ENCODE assay signal across 19 cellular contexts in the genomic region with DNA sequence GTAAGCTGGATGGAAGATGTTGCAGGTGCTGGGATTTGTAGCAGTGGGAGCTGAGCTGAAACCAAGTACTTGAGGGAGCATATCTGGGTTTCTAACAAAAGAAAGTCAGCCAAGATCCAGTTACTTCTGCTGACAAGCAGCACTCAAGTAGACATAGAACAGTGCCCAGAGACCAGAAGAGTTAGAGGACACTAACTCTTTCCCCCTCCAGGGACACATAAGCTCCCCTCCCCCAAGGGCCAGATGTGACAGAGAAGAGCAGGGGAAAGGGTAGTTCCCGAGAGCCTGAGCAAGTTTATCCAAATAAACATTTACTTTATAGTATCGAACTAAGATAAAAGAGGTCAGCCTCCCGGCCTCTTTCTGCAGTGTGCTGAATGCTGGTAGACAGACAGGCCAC. TPM values are rescaled to one million over a fixed set of nuclear protein-coding genes. Genes with fewer than 3 reads are reported as not detected.
DNase-seq lines count a peak whose midpoint lies in the region; ATAC-seq and TF ChIP-seq lines count a peak whose summit lies in the region.
"Had no signal": no experiment of that assay in that cellular context is flagged by ENCODE, and none has a peak within 500 bp of the region (broad histone marks: within the 10 kb centered on the region; RNA-seq: fewer than 3 reads in every experiment).

No MANE protein-coding gene starts in this region.

- no peak overlapping the region for H3K23ac ChIP-seq in mesendoderm (ENCODE audit: low read length)
- no peak overlapping the region for H3K23ac ChIP-seq in neuronal stem cell (ENCODE audit: low read depth, low read length, poor library complexity)

- H2BK5ac ChIP-seq in mesendoderm (ENCODE audit: low read length), result no peak overlapping the region
- no peak overlapping the region for H2BK5ac ChIP-seq in neuronal stem cell (ENCODE audit: low read length)

- no peak overlapping the region for H3K4me2 ChIP-seq in mesendoderm (ENCODE audit: low read length)
- no peak overlapping the region for H3K4me2 ChIP-seq in neuronal stem cell (ENCODE audit: insufficient read depth, low read length, poor library complexity, severe bottlenecking)

- no peak for TF ChIP-seq POLR2A in gastroesophageal sphincter (IDR thresholded peaks at IDR 0.05)

- H2BK12ac ChIP-seq in neuronal stem cell (ENCODE audit: low read length), result no peak overlapping the region

- no peak overlapping the region for H4K5ac ChIP-seq in mesendoderm (ENCODE audit: low read length)

- H3K36me3 ChIP-seq in gastroesophageal sphincter, result no peaks in the 10 kb centered on the region
- no peaks in the 10 kb centered on the region for H3K36me3 ChIP-seq in mesendoderm (ENCODE audit: control insufficient read depth, insufficient read depth, low read length)
- no peaks in the 10 kb centered on the region for H3K36me3 ChIP-seq in neuronal stem cell (replicated peaks in 1 of 2; ENCODE audit: control insufficient read depth in 2 of 2, insufficient read depth in 2 of 2, low read length in 2 of 2)
- no peaks in the 10 kb centered on the region for H3K36me3 ChIP-seq in aorta (ENCODE audit: control insufficient read depth in 1 of 2, insufficient read depth in 2 of 2, low read length in 1 of 2)
- H3K36me3 ChIP-seq: Peyer's patch had no signal

- H3K18ac ChIP-seq in mesendoderm (ENCODE audit: low read length), result no peak overlapping the region
- H3K18ac ChIP-seq in neuronal stem cell (ENCODE audit: low read length), result no peak overlapping the region

- no peak overlapping the region for H2BK120ac ChIP-seq in mesendoderm (ENCODE audit: low read depth, low read length)
- no peak overlapping the region for H2BK120ac ChIP-seq in neuronal stem cell (ENCODE audit: low read depth, low read length)

- H3K9me3 ChIP-seq in right cardiac atrium (ENCODE audit: control insufficient read depth, low read length) (no peaks in the 10 kb centered on the region), gastroesophageal sphincter (no peaks in the 10 kb centered on the region), neuronal stem cell (replicated peaks in 1 of 2; ENCODE audit: control insufficient read depth in 2 of 2, insufficient read depth in 1 of 2, low read depth in 1 of 2, low read length in 2 of 2) (no peaks in the 10 kb centered on the region), aorta (ENCODE audit: control insufficient read depth, low read length) (no peaks in the 10 kb centered on the region)
- H3K9me3 ChIP-seq: Caco-2, Peyer's patch had no signal

- no peak overlapping the region for H3K27ac ChIP-seq in right cardiac atrium (ENCODE audit: low read length)
- no peak overlapping the region for H3K27ac ChIP-seq in gastroesophageal sphincter
- H3K27ac ChIP-seq in mesendoderm (ENCODE audit: low read depth, low read length), result no peak overlapping the region
- no peak overlapping the region for H3K27ac ChIP-seq in neuronal stem cell (replicated peaks; ENCODE audit: low read length)
- no peak overlapping the region for H3K27ac ChIP-seq in aorta (ENCODE audit: low read depth in 1 of 2, low read length in 2 of 2)
- H3K27ac ChIP-seq: Peyer's patch, SK-N-MC had no signal

- TF ChIP-seq CTCF in gastroesophageal sphincter (IDR thresholded peaks at IDR 0.05), result no peak

- intact Hi-C loops in Right ventricle myocardium superior (cut with DNase I) (no loop called here), right cardiac atrium (cut with DNase I) (no loop called here), aorta (cut with DNase I) (no loop called here)

- H4K8ac ChIP-seq in mesendoderm (ENCODE audit: low read depth, low read length), result no peak overlapping the region
- no peak overlapping the region for H4K8ac ChIP-seq in neuronal stem cell (ENCODE audit: low read depth, low read length)

- H2AFZ ChIP-seq in neuronal stem cell (ENCODE audit: low read length), result no peak overlapping the region

- no peak overlapping the region for H4K91ac ChIP-seq in neuronal stem cell (ENCODE audit: low read depth, low read length, poor library complexity)

- DNase-seq in Right ventricle myocardium superior (no peak), right cardiac atrium (no peak), M059J (ENCODE audit: low read depth) (peak; percentile 3), mesendoderm (peak; percentile 3), neuronal stem cell (ENCODE audit: low spot score) (no peak), NCI-H146 (lab: John Stamatoyannopoulos, UW) (no peak), aorta (no peak)
- DNase-seq: Caco-2; CD4-positive, alpha-beta T cell; GDM1; KG1; NCI-H1417 treated with DMSO at 0.1 percent for 48 hours; NCI-H1930; NCI-H2171; NCI-H446; NCI-H526 treated with DMSO at 0.1 percent for 48 hours; Peyer's patch had no signal

- ATAC-seq in Right ventricle myocardium superior (ENCODE audit: poor library complexity) (peak; percentile 62), right cardiac atrium (no peak), gastroesophageal sphincter (peak; percentile 10), aorta (ENCODE audit: low FRiP score) (no peak)

- no peaks in the 10 kb centered on the region for H3K27me3 ChIP-seq in right cardiac atrium (ENCODE audit: control insufficient read depth, insufficient read depth)
- H3K27me3 ChIP-seq in gastroesophageal sphincter, result peaks cover 4% of the 10 kb centered on the region
- H3K27me3 ChIP-seq in mesendoderm (ENCODE audit: insufficient read depth, low read length, poor library complexity), result no peaks in the 10 kb centered on the region
- no peaks in the 10 kb centered on the region for H3K27me3 ChIP-seq in neuronal stem cell (ENCODE audit: control insufficient read depth in 3 of 3, insufficient read depth in 3 of 3, low read depth in 1 of 3, low read length in 3 of 3)
- no peaks in the 10 kb centered on the region for H3K27me3 ChIP-seq in aorta (ENCODE audit: control insufficient read depth in 1 of 2, insufficient read depth in 2 of 2, low read length in 1 of 2)
- H3K27me3 ChIP-seq: Peyer's patch had no signal

- H2BK15ac ChIP-seq in mesendoderm (replicated peaks; ENCODE audit: low read depth) (no peak overlapping the region), neuronal stem cell (ENCODE audit: low read length) (no peak overlapping the region)

- no peaks in the 10 kb centered on the region for H3K79me2 ChIP-seq in mesendoderm (ENCODE audit: control insufficient read depth, insufficient read depth, low read length)

- WGBS in right cardiac atrium, result 16% methylated on average over 3 of the region's 3 CpGs
- WGBS in gastroesophageal sphincter (ENCODE audit: low coverage in 1 of 2), 2 donors, result 26 to 60% methylated on average over 3 of the region's 3 CpGs
- no CpG with 5 or more reads among the region's 3 CpGs for WGBS in mesendoderm (ENCODE audit: extremely low coverage, insufficient coverage, low lambda C conversion rate)
- no CpG with 5 or more reads among the region's 3 CpGs for whole genome bisulfite sequencing in neuronal stem cell (ENCODE audit: extremely low coverage in 2 of 2, insufficient read length in 2 of 2, insufficient replicate concordance in 1 of 2), 2 donors
- WGBS in aorta, 2 donors, result 28 to 35% methylated on average over 3 of the region's 3 CpGs

- H3K4me1 ChIP-seq in right cardiac atrium (ENCODE audit: control insufficient read depth, insufficient read depth, low read length) (no peaks in the 10 kb centered on the region), gastroesophageal sphincter (no peaks in the 10 kb centered on the region), mesendoderm (ENCODE audit: control insufficient read depth, low read depth, low read length) (peaks cover 3% of the 10 kb centered on the region), neuronal stem cell (ENCODE audit: control insufficient read depth in 2 of 2, insufficient read depth in 1 of 2, low read depth in 1 of 2, low read length in 2 of 2) (no peaks in the 10 kb centered on the region), aorta (ENCODE audit: control insufficient read depth in 1 of 2, insufficient read depth in 2 of 2, low read length in 2 of 2) (no peaks in the 10 kb centered on the region)
- H3K4me1 ChIP-seq: Peyer's patch had no signal

- H3K4me3 ChIP-seq in right cardiac atrium (ENCODE audit: low read length), result no peak overlapping the region
- no peak overlapping the region for H3K4me3 ChIP-seq in gastroesophageal sphincter
- H3K4me3 ChIP-seq in mesendoderm (ENCODE audit: low read length), result no peak overlapping the region
- no peak overlapping the region for H3K4me3 ChIP-seq in neuronal stem cell (ENCODE audit: low read length in 2 of 2)
- no peak overlapping the region for H3K4me3 ChIP-seq in aorta (ENCODE audit: low read length in 2 of 2)
- H3K4me3 ChIP-seq: Peyer's patch, SK-N-MC had no signal

- no peaks in the 10 kb centered on the region for H3K79me1 ChIP-seq in mesendoderm (ENCODE audit: low read length)
- no peaks in the 10 kb centered on the region for H3K79me1 ChIP-seq in neuronal stem cell (ENCODE audit: low read depth, low read length)

- no peak overlapping the region for H3K9ac ChIP-seq in mesendoderm (ENCODE audit: low read length)
- H3K9ac ChIP-seq in neuronal stem cell (ENCODE audit: low read depth, low read length, poor library complexity), result no peak overlapping the region

- H2AK5ac ChIP-seq in mesendoderm (ENCODE audit: low read length) (no peak overlapping the region), neuronal stem cell (ENCODE audit: low read depth, low read length) (no peak overlapping the region)

- no peak for TF ChIP-seq EP300 in gastroesophageal sphincter (IDR thresholded peaks at IDR 0.05)

- H3K4ac ChIP-seq in mesendoderm (ENCODE audit: low read depth, low read length) (no peak overlapping the region), neuronal stem cell (ENCODE audit: low read length) (no peak overlapping the region)

- no peak overlapping the region for H3K56ac ChIP-seq in mesendoderm (ENCODE audit: low read length)

- H3K14ac ChIP-seq in neuronal stem cell (ENCODE audit: low read length), result no peak overlapping the region

RNA-seq across cellular contexts. Expression of gene TRPC3, which starts 12.2 kb away (rescaled TPM):
- total RNA-seq in Right ventricle myocardium superior, result 0.13 TPM
- under 1 TPM; 0.15 to 0.34 (median 0.24) TPM for total RNA-seq in right cardiac atrium
- 0.09 TPM for polyA plus RNA-seq in right cardiac atrium
- 1.6 and 2.9 TPM in 2 replicates for total RNA-seq in M059J (2014; rRNA removed; shearing (Covaris generic))
- total RNA-seq in gastroesophageal sphincter, result 1 to 10 TPM in 2 of 4 donors, under 1 TPM in 2; 0.50 to 8.9 (median 3.3) TPM
- 0.03 TPM for polyA plus RNA-seq in mesendoderm (2013, experiment 1 of 2)
- 0.01 TPM for polyA plus RNA-seq in mesendoderm (2013, experiment 2 of 2)
- polyA plus RNA-seq in neuronal stem cell (2013, experiment 1 of 2), result 0.07 TPM
- 0.01 TPM for polyA plus RNA-seq in neuronal stem cell (2013, experiment 2 of 2)
- 1 to 10 TPM in 1 of 2 donors, under 1 TPM in 1; 0.26 to 1.3 TPM for total RNA-seq in aorta
- polyA plus RNA-seq in aorta, result not detected
- total RNA-seq: CD4-positive, alpha-beta T cell had no signal

Comparison
In these comparisons a context has a peak if more than half of its experiments do, and no peak if none do; other contexts are left out.
1. ATAC-seq: peak in Right ventricle myocardium superior (single experiment) and gastroesophageal sphincter (single experiment); none in right cardiac atrium (0 of 2) and aorta (single experiment).
2. DNase-seq: peak in M059J (single experiment) and mesendoderm (single experiment); none in Right ventricle myocardium superior (single experiment), right cardiac atrium (0 of 3), neuronal stem cell (single experiment), NCI-H146 (single experiment) and aorta (0 of 2).